17 cellular contexts compared by ENCODE assay signal in the genomic region with DNA sequence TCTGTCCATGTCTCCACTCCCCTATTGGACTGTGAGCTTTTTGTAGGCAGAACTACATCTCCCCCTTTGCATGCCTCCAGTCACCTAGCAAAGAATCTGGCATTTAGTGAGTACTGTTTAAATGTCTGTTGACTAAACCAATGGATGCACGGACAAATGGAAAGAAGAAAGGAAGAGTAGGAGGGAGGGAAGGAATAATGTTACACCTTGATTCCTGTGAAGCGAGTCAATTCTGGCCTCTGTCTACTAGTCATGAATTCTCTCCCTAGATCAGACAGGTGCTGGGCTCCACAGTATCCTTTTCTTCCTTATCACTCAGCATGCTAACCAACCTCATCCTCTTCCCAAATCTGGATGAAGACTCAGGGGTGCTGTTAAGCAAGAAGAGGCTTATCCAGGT.
"Had no signal": no experiment of that assay in that cellular context is flagged by ENCODE, and none has a peak within 500 bp of the region (broad histone marks: within the 10 kb centered on the region; RNA-seq: fewer than 3 reads in every experiment).

No MANE protein-coding gene starts in this region.

- H3K4me3 Mint-ChIP-seq: activated CD4-positive, alpha-beta memory T cell treated with anti-CD3 and anti-CD28 coated beads for 36 hours; activated naive CD8-positive, alpha-beta T cell treated with anti-CD3 and anti-CD28 coated beads, Interleukin-2, amount 50 U/mL, for 24 hours; activated T-helper 1 cell treated with anti-CD3 and anti-CD28 coated beads, Interleukin-12 subunit alpha, Interleukin-12 subunit beta, Interleukin-2, Interleukin-4 antibody, amounts not matched to agents 30 ng/mL and 10 ng/mL and 1 ng/mL, durations not matched to agents 14 hours and 24 hours and 36 hours; nephron; T-helper 2 cell treated with Interferon-gamma antibody and Interleukin-4, amounts not matched to agents 5 μg/mL and 100 μg/mL, for 36 hours had no signal

- H3K36me3 ChIP-seq: colonic mucosa, sigmoid colon had no signal

- H3K4me1 ChIP-seq: colonic mucosa had no signal

- H3K36me3 Mint-ChIP-seq: activated CD4-positive, alpha-beta memory T cell treated with anti-CD3 and anti-CD28 coated beads for 36 hours; type B pancreatic cell had no signal

- DNase-seq: activated CD4-positive, alpha-beta memory T cell treated with anti-CD3 and anti-CD28 coated beads for 36 hours; activated CD4-positive, alpha-beta T cell treated with anti-CD3 and anti-CD28 coated beads for 1 hour; activated naive CD4-positive, alpha-beta T cell treated with Interleukin-2 at 50 U/mL for 16 hours; activated naive CD8-positive, alpha-beta T cell treated with anti-CD3 and anti-CD28 coated beads, Interleukin-2, amount 50 U/mL, for 24 hours; colonic mucosa; effector CD8-positive, alpha-beta T cell; erythroblast; hypothalamus; left colon; sigmoid colon; stimulated activated CD4-positive, alpha-beta T cell treated with anti-CD3 and anti-CD28 coated beads, Interleukin-2, amount 100 ng/mL, for 24 hours; stimulated activated naive CD4-positive, alpha-beta T cell; substantia nigra had no signal

- H3K27me3 ChIP-seq: colonic mucosa, sigmoid colon had no signal

- H3K4me1 Mint-ChIP-seq: activated naive CD8-positive, alpha-beta T cell treated with anti-CD3 and anti-CD28 coated beads, Interleukin-2, amount 50 U/mL, for 24 hours had no signal

- H3K27ac ChIP-seq: colonic mucosa, sigmoid colon had no signal

- H3K9me3 Mint-ChIP-seq: activated CD4-positive, alpha-beta memory T cell treated with anti-CD3 and anti-CD28 coated beads for 36 hours; activated naive CD8-positive, alpha-beta T cell treated with anti-CD3 and anti-CD28 coated beads, Interleukin-2, amount 50 U/mL, for 24 hours; activated T-helper 1 cell treated with anti-CD3 and anti-CD28 coated beads, Interleukin-12 subunit alpha, Interleukin-12 subunit beta, Interleukin-2, Interleukin-4 antibody, amounts not matched to agents 30 ng/mL and 10 ng/mL and 1 ng/mL, durations not matched to agents 14 hours and 24 hours and 36 hours; nephron; T-helper 2 cell treated with Interferon-gamma antibody and Interleukin-4, amounts not matched to agents 5 μg/mL and 100 μg/mL, for 36 hours; type B pancreatic cell had no signal

- ATAC-seq: activated naive CD8-positive, alpha-beta T cell treated with anti-CD3 and anti-CD28 coated beads, Interleukin-2, amount 50 U/mL, for 24 hours; left colon had no signal

- H3K4me3 ChIP-seq: colonic mucosa, sigmoid colon had no signal

- H3K27me3 Mint-ChIP-seq: activated CD4-positive, alpha-beta memory T cell treated with anti-CD3 and anti-CD28 coated beads for 36 hours; type B pancreatic cell had no signal

- H3K27ac Mint-ChIP-seq: activated CD4-positive, alpha-beta memory T cell treated with anti-CD3 and anti-CD28 coated beads for 36 hours; activated naive CD8-positive, alpha-beta T cell treated with anti-CD3 and anti-CD28 coated beads, Interleukin-2, amount 50 U/mL, for 24 hours; activated T-helper 1 cell treated with anti-CD3 and anti-CD28 coated beads, Interleukin-12 subunit alpha, Interleukin-12 subunit beta, Interleukin-2, Interleukin-4 antibody, amounts not matched to agents 30 ng/mL and 10 ng/mL and 1 ng/mL, durations not matched to agents 14 hours and 24 hours and 36 hours; T-helper 2 cell treated with Interferon-gamma antibody and Interleukin-4, amounts not matched to agents 5 μg/mL and 100 μg/mL, for 36 hours; type B pancreatic cell had no signal

- H3K9me3 ChIP-seq: colonic mucosa, sigmoid colon had no signal
